In genomic region chr12:91382081-91382543, GRCh38 we compare ENCODE assay signal across 8 cellular contexts.
DNase-seq lines count a peak whose midpoint lies in the region; ATAC-seq and TF ChIP-seq lines count a peak whose summit lies in the region.

No MANE protein-coding gene starts in this region.

- in situ Hi-C loops in Caki2 (cut with HindIII; ENCODE audit: low pct_unique_long_range_greater_than_20kb, low sequenced_read_pairs), result no loop called here

- H3K27ac Mint-ChIP-seq in nephron progenitor cell, result peak overlapping the region; percentile 99

- peaks cover 49% of the 10 kb centered on the region for H3K4me1 Mint-ChIP-seq in nephron progenitor cell

- DNase-seq in Caki2 (ENCODE audit: low read depth) (peak; percentile 61), KG1 (lab: John Stamatoyannopoulos, UW) (peak; percentile 76), RKO (ENCODE audit: low spot score) (peak; percentile 68), fibroblast of the conjunctiva (ENCODE audit: low read depth) (peak; percentile 65), nephron progenitor cell (peak; percentile 91)
- peak; percentile 73 to 82 for DNase-seq in activated T-helper 1 cell treated with anti-CD3 and anti-CD28 coated beads, Interleukin-2, amount 50 U/mL, for 16 hours (ENCODE audit: low read depth in 1 of 2, low spot score in 1 of 2)
- DNase-seq in stimulated activated naive CD8-positive, alpha-beta T cell treated with anti-CD3 and anti-CD28 coated beads, Interleukin-15, Interleukin-2, amounts not matched to agents 100 U/mL and 50 U/mL, for 24 hours, result peak; percentile 88

- peak; percentile 90 for TF ChIP-seq CTCF in nephron progenitor cell (IDR thresholded peaks at IDR 0.05)

- peaks cover 3% of the 10 kb centered on the region for H3K27me3 Mint-ChIP-seq in nephron progenitor cell (ENCODE audit: low read depth, poor library complexity)

- H3K9me3 Mint-ChIP-seq in nephron progenitor cell, result no peaks in the 10 kb centered on the region

- no peaks in the 10 kb centered on the region for H3K36me3 Mint-ChIP-seq in nephron progenitor cell (ENCODE audit: low read depth)

- H3K4me3 Mint-ChIP-seq in nephron progenitor cell, result peak overlapping the region; percentile 96

- ATAC-seq in GM21619 (IDR thresholded peaks at IDR 0.05; ENCODE audit: unreplicated experiment), result peak; percentile 85
- ATAC-seq in stimulated activated naive CD8-positive, alpha-beta T cell treated with anti-CD3 and anti-CD28 coated beads, Interleukin-15, Interleukin-2, amounts not matched to agents 100 U/mL and 50 U/mL, for 24 hours, result peak; percentile 69

Comparison
In these comparisons a context has a peak if more than half of its experiments do, and no peak if none do; other contexts are left out.
1. Peak in every context shown above with its lines: DNase-seq and ATAC-seq.